Comparison of ENCODE assay signal across 10 cellular contexts in the genomic region with DNA sequence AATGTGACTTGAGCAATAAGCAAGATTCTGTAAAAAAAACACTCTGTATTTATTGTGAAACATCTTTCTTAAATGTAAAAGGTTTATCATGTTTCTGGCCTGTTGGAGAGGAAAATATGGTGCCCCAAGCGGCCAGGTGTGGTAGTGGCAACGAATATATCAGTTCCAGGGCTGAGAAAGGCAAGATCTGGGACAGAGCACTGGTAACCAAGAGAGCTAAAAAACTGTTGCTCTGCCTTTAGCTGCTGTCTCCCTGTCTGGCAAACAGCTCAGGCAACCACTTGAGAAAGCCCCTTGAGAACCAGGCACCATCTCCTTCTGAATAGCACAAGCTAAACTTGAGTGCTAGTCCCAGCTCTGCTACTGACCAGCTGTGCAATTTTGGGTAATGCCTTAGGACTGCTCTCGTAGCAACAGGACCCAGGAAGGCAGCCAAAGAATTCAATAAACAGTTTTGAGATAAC.
DNase-seq lines count a peak whose midpoint lies in the region; ATAC-seq and TF ChIP-seq lines count a peak whose summit lies in the region.
"Had no signal": no experiment of that assay in that cellular context is flagged by ENCODE, and none has a peak within 500 bp of the region (broad histone marks: within the 10 kb centered on the region; RNA-seq: fewer than 3 reads in every experiment).

No MANE protein-coding gene starts in this region.

- no peaks in the 10 kb centered on the region for H3K9me3 ChIP-seq in PC-3 (ENCODE audit: low read length)

- no peaks in the 10 kb centered on the region for H3K79me2 ChIP-seq in PC-3 (ENCODE audit: low read length)

- BruUV-seq in PC-3 (replicated peaks; lab: Mats Ljungman, UMichigan) = no TSS peak

- no peaks in the 10 kb centered on the region for H4K20me1 ChIP-seq in PC-3 (ENCODE audit: low read length)

- H3K27me3 ChIP-seq in PC-3 (ENCODE audit: low read length) = no peaks in the 10 kb centered on the region
- H3K27me3 ChIP-seq: spleen had no signal

- DNase-seq in AG10803 (ENCODE audit: low read depth) (no peak), PC-3 (peak; percentile 49), iPS-NIHi11 (ENCODE audit: low spot score) (peak; percentile 58), SIG-M5 (lab: John Stamatoyannopoulos, UW) (no peak), retina (no peak), AG08396 (ENCODE audit: low spot score) (no peak)
- DNase-seq: spleen had no signal

- H3K36me3 ChIP-seq in PC-3 (ENCODE audit: low read depth, low read length) = peaks cover 3% of the 10 kb centered on the region; the same call in 1 of the 2 replicates

- no peak overlapping the region for H2AFZ ChIP-seq in PC-3 (ENCODE audit: low read length)

- ATAC-seq in GM18502 (IDR thresholded peaks at IDR 0.05; ENCODE audit: poor library complexity, unreplicated experiment) (peak; percentile 65), PC-3 (peak; percentile 48), GM18907 (IDR thresholded peaks at IDR 0.05; ENCODE audit: unreplicated experiment) (no peak)

- no peak overlapping the region for H3K4me2 ChIP-seq in PC-3 (ENCODE audit: low read length)

- H3K9ac ChIP-seq in PC-3 (ENCODE audit: low read length) = no peak overlapping the region

- CTCF ChIA-PET in PC-3 (lab: Charles Lee) = interaction anchor here (0.5 kb wide), 2 partner anchors 53 to 1177 kb away, joined by 3 to 6 read pairs; no protein-coding TSS in a partner anchor

- no peaks in the 10 kb centered on the region for H3K4me1 ChIP-seq in PC-3 (ENCODE audit: insufficient read depth, low read length)
- H3K4me1 ChIP-seq: spleen had no signal

- TF ChIP-seq CTCF in AG10803 (conservative IDR thresholded peaks at IDR 0.05; ENCODE audit: low read length) = peak; percentile 15; the same call in 1 of the 2 replicates
- TF ChIP-seq CTCF in PC-3 (conservative IDR thresholded peaks at IDR 0.05; ENCODE audit: low read depth, low read length) = peak; percentile 75

- POLR2A ChIA-PET in PC-3 (lab: Charles Lee; ENCODE audit: unreplicated experiment) = no interaction called here

- H3K4me3 ChIP-seq in AG10803 (ENCODE audit: low read length) (no peak overlapping the region), PC-3 (ENCODE audit: low read length) (no peak overlapping the region)
- H3K4me3 ChIP-seq: spleen had no signal

- no peaks in the 10 kb centered on the region for H3K9me2 ChIP-seq in PC-3 (replicated peaks; ENCODE audit: low read length)

- intact Hi-C loops in PC-3 (cut with micrococcal nuclease) = no loop called here

- H3K27ac ChIP-seq in PC-3 (ENCODE audit: low read length) = no peak overlapping the region
- H3K27ac ChIP-seq: epithelial cell of prostate, spleen had no signal

- H3F3A ChIP-seq in PC-3 (ENCODE audit: low read length, unreplicated experiment) = no peaks in the 10 kb centered on the region

Comparison
In these comparisons a context has a peak if more than half of its experiments do, and no peak if none do; other contexts are left out.
1. DNase-seq: peak in PC-3 (single experiment) and iPS-NIHi11 (single experiment); none in AG10803 (single experiment), SIG-M5 (single experiment), retina (single experiment) and AG08396 (single experiment).